8 cellular contexts compared by ENCODE assay signal in the genomic region with DNA sequence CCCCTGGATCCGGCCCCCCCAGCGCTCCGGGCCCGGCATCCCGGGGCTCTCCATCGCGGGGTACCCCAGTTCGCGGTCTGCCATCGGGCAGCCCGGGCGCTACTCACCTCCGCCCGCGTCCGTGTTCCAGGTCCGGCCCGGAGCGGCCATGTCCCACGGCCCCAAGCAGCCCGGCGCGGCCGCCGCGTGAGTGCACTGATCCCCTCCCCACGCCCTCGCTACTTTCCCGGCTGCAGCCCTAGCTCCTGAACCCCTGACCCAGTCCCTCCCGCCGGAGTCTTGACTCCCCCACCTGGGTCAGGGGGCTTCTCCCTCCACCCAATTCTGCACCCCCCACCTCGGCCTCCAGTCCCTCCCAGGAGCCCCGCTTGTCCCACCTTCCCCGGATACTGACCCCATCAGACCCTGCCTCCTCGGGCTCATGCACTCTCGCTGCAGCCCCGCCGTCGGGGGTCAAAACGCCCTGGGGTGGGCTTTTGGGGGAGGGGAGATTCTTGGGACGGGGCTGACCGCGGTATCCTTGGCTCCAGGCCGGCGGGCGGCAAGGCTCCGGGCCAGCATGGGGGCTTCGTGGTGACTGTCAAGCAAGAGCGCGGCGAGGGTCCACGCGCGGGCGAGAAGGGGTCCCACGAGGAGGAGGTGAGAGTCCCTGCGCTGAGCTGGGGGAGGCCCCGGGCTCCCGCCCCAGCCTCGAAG. TPM values are rescaled to one million over a fixed set of nuclear protein-coding genes. Genes with fewer than 3 reads are reported as not detected.
DNase-seq lines count a peak whose midpoint lies in the region; ATAC-seq and TF ChIP-seq lines count a peak whose summit lies in the region.

No MANE protein-coding gene starts in this region.

- no peaks in the 10 kb centered on the region for H3K9me3 Mint-ChIP-seq in activated naive CD4-positive, alpha-beta T cell treated with anti-CD3 and anti-CD28 coated beads, Interleukin-2, amount 50 U/mL, for 24 hours
- no peaks in the 10 kb centered on the region for H3K9me3 Mint-ChIP-seq in type B pancreatic cell

- peak; percentile 21 to 40 for ATAC-seq in lower lobe of right lung

- DNase-seq in activated naive CD4-positive, alpha-beta T cell treated with anti-CD3 and anti-CD28 coated beads, Interleukin-2, amount 50 U/mL, for 16 hours = no peak
- DNase-seq in brain microvascular endothelial cell (no peak), lower lobe of right lung (peak; percentile 69), type B pancreatic cell (ENCODE audit: extremely low spot score, unreplicated experiment) (no peak), ecto neural progenitor cell (ENCODE audit: low spot score) (no peak), HPDE6-E6E7 (ENCODE audit: extremely low spot score) (no peak)

- in situ Hi-C loops in brain microvascular endothelial cell (cut with HindIII; ENCODE audit: low pct_ligation_motif_present, low sequenced_read_pairs) = no loop called here

- peak overlapping the region; percentile 88 for H3K9ac ChIP-seq in KMS-11

- H3K27ac ChIP-seq in KMS-11 (peak overlapping the region; percentile 67), brain microvascular endothelial cell (peak overlapping the region; percentile 58), lower lobe of right lung (peak overlapping the region; percentile 81)

- no peaks in the 10 kb centered on the region for H3K27me3 Mint-ChIP-seq in activated naive CD4-positive, alpha-beta T cell treated with anti-CD3 and anti-CD28 coated beads, Interleukin-2, amount 50 U/mL, for 24 hours
- peaks cover 8% of the 10 kb centered on the region for H3K27me3 Mint-ChIP-seq in type B pancreatic cell

- TF ChIP-seq CTCF in KMS-11 (conservative IDR thresholded peaks at IDR 0.05; ENCODE audit: low read depth, low read length) = no peak
- no peak for TF ChIP-seq CTCF in brain microvascular endothelial cell (IDR thresholded peaks at IDR 0.05; ENCODE audit: low read depth, low read length, missing control alignments)
- no peak for TF ChIP-seq CTCF in lower lobe of right lung (IDR thresholded peaks at IDR 0.05)
- no peak for TF ChIP-seq CTCF in type B pancreatic cell (conservative IDR thresholded peaks at IDR 0.05)

- intact Hi-C loops in lower lobe of right lung (cut with DNase I) = no loop called here

- H3K27ac Mint-ChIP-seq in activated naive CD4-positive, alpha-beta T cell treated with anti-CD3 and anti-CD28 coated beads, Interleukin-2, amount 50 U/mL, for 24 hours = no peak overlapping the region
- no peak overlapping the region for H3K27ac Mint-ChIP-seq in type B pancreatic cell

- H3K79me2 ChIP-seq in KMS-11 (ENCODE audit: insufficient read depth, low read depth) = peaks cover 5% of the 10 kb centered on the region; the same call in 1 of the 2 replicates

- peaks cover 5% of the 10 kb centered on the region for H3K36me3 Mint-ChIP-seq in activated naive CD4-positive, alpha-beta T cell treated with anti-CD3 and anti-CD28 coated beads, Interleukin-2, amount 50 U/mL, for 24 hours
- H3K36me3 Mint-ChIP-seq in type B pancreatic cell = peaks cover 7% of the 10 kb centered on the region

- H3K4me3 ChIP-seq in KMS-11 (IDR thresholded peaks at IDR 0.05; ENCODE audit: insufficient read depth, low read depth, low read length) (no peak overlapping the region), brain microvascular endothelial cell (ENCODE audit: low read depth, low read length) (peak overlapping the region; percentile 77), lower lobe of right lung (peak overlapping the region; percentile 99)

- H2AFZ ChIP-seq in KMS-11 (ENCODE audit: low read depth) = peak overlapping the region; percentile 26; the same call in 1 of the 2 replicates

- H3K9me3 ChIP-seq in lower lobe of right lung = no peaks in the 10 kb centered on the region

- peaks cover 8% of the 10 kb centered on the region for H3K4me1 Mint-ChIP-seq in activated naive CD4-positive, alpha-beta T cell treated with anti-CD3 and anti-CD28 coated beads, Interleukin-2, amount 50 U/mL, for 24 hours
- H3K4me1 Mint-ChIP-seq in type B pancreatic cell (ENCODE audit: unreplicated experiment) = peaks cover 21% of the 10 kb centered on the region

- H3K4me2 ChIP-seq in KMS-11 = peak overlapping the region; percentile 80

- H3K4me3 Mint-ChIP-seq in activated naive CD4-positive, alpha-beta T cell treated with anti-CD3 and anti-CD28 coated beads, Interleukin-2, amount 50 U/mL, for 24 hours = peak overlapping the region; percentile 84
- H3K4me3 Mint-ChIP-seq in type B pancreatic cell = peak overlapping the region; percentile 84

- H4K20me1 ChIP-seq in KMS-11 (ENCODE audit: insufficient read depth) = no peaks in the 10 kb centered on the region

- H3K27me3 ChIP-seq in KMS-11 (ENCODE audit: insufficient read depth, low read depth) (no peaks in the 10 kb centered on the region), brain microvascular endothelial cell (replicated peaks) (no peaks in the 10 kb centered on the region), lower lobe of right lung (ENCODE audit: low read depth) (no peaks in the 10 kb centered on the region)

- H3K4me1 ChIP-seq in KMS-11 (ENCODE audit: low read depth, poor library complexity, severe bottlenecking) = peaks cover 3% of the 10 kb centered on the region
- peaks cover 23% of the 10 kb centered on the region for H3K4me1 ChIP-seq in lower lobe of right lung

- H3K36me3 ChIP-seq in KMS-11 (ENCODE audit: insufficient read depth) = no peaks in the 10 kb centered on the region
- peaks cover 14% of the 10 kb centered on the region for H3K36me3 ChIP-seq in brain microvascular endothelial cell (replicated peaks)
- H3K36me3 ChIP-seq in lower lobe of right lung = peaks cover 8% of the 10 kb centered on the region

RNA-seq across cellular contexts. Expression of a gene that starts 0.6 kb away (rescaled TPM):
- total RNA-seq in lower lobe of right lung (60.9 TPM), type B pancreatic cell (ENCODE audit: low replicate concordance) (60.1 and 78.3 TPM in 2 replicates)

RNA-seq across cellular contexts. Expression of a gene that starts 12.0 kb away (rescaled TPM):
- 4.2 TPM for total RNA-seq in lower lobe of right lung
- total RNA-seq in type B pancreatic cell (ENCODE audit: low replicate concordance) = 0.07 TPM in 1 of 2 replicates, not detected in the other

RNA-seq across cellular contexts. Expression of a gene that starts 15.9 kb away (rescaled TPM):
- total RNA-seq in lower lobe of right lung (80.7 TPM), type B pancreatic cell (ENCODE audit: low replicate concordance) (74.1 and 80.9 TPM in 2 replicates)

RNA-seq across cellular contexts. Expression of a gene that starts 33.4 kb away (rescaled TPM):
- 4.9 TPM for total RNA-seq in lower lobe of right lung
- total RNA-seq in type B pancreatic cell (ENCODE audit: low replicate concordance) = not detected in 2 replicates

RNA-seq across cellular contexts. Expression of a gene that starts 34.3 kb away (rescaled TPM):
- total RNA-seq in lower lobe of right lung (2.2 TPM), type B pancreatic cell (ENCODE audit: low replicate concordance) (1.3 and 3.4 TPM in 2 replicates)
